Comparison of ENCODE assay signal across 26 cellular contexts in the genomic region with DNA sequence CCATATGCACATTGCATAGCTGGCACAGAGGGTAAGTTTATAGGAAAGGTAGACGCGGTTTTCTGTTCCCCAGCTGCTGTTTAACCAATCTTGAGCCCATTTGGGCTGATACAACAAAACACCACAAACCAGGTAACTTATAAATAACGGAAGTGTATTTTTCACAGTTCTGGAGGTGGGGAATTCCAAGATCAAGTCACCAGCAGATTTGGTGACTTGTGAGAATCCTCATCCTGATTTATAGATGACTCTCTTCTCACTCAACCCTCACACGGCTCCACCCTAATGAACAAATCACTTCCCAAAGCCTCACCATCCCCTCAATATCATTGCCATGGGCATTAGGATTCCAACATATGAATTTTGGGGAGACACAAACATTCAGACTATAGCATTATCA.
"Had no signal": no experiment of that assay in that cellular context is flagged by ENCODE, and none has a peak within 500 bp of the region (broad histone marks: within the 10 kb centered on the region; RNA-seq: fewer than 3 reads in every experiment).

No MANE protein-coding gene starts in this region.

- H3K27ac ChIP-seq: heart right ventricle, hepatocyte, lower lobe of right lung, ovary, skin epidermis, stomach, thoracic aorta, tibial artery, upper lobe of right lung had no signal

- H2AFZ ChIP-seq: hepatocyte had no signal

- H3K4me1 ChIP-seq: heart right ventricle, lower lobe of right lung, stomach, tibial artery, upper lobe of right lung had no signal

- DNase-seq: heart right ventricle; islet precursor cell; left cardiac atrium; left ventricle myocardium superior; lower lobe of right lung; mammary epithelial cell; mesenchymal stem cell; naive thymus-derived CD8-positive, alpha-beta T cell; ovary; retina; right cardiac atrium; stimulated activated CD4-positive, alpha-beta T cell treated with anti-CD3 and anti-CD28 coated beads, Interleukin-12 subunit alpha, Interleukin-12 subunit beta, amount 100 ng/mL, for 4 hours; stimulated activated CD4-positive, alpha-beta T cell treated with anti-CD3 and anti-CD28 coated beads, Interleukin-15, amount 100 ng/mL, for 24 hours; stimulated activated CD4-positive, alpha-beta T cell treated with anti-CD3 and anti-CD28 coated beads, Interleukin-2, amount 100 ng/mL, for 24 hours; stimulated activated CD4-positive, alpha-beta T cell treated with anti-CD3 and anti-CD28 coated beads, Interleukin-4, amount 100 ng/mL, for 1 hour; stimulated activated naive B cell treated with anti-CD40 and anti-IgM and Interleukin-4, amounts not matched to agents 10 μg/mL and 1 μg/mL and 100 μg/mL, for 72 hours; stimulated activated naive CD8-positive, alpha-beta T cell treated with anti-CD3 and anti-CD28 coated beads, Interleukin-15, Interleukin-2, amounts not matched to agents 100 U/mL and 50 U/mL, for 24 hours; stomach; tibial artery; trophoblast cell; upper lobe of right lung had no signal

- H3K9me3 ChIP-seq: lower lobe of right lung, ovary, stomach, thoracic aorta, tibial artery, upper lobe of right lung had no signal

- H3K4me2 ChIP-seq: hepatocyte had no signal

- H3K79me2 ChIP-seq: hepatocyte had no signal

- H3K4me3 ChIP-seq: heart right ventricle, hepatocyte, lower lobe of right lung, ovary, skin epidermis, stomach, thoracic aorta, tibial artery, upper lobe of right lung had no signal

- H3K36me3 ChIP-seq: heart right ventricle, lower lobe of right lung, ovary, stomach, thoracic aorta, tibial artery, upper lobe of right lung had no signal

- ATAC-seq: heart right ventricle; left cardiac atrium; left lobe of liver; left ventricle myocardium superior; lower lobe of right lung; naive thymus-derived CD8-positive, alpha-beta T cell; right cardiac atrium; sciatic nerve; stimulated activated naive B cell treated with anti-CD40 and anti-IgM and Interleukin-4, amounts not matched to agents 10 μg/mL and 1 μg/mL and 100 μg/mL, for 72 hours; stimulated activated naive CD8-positive, alpha-beta T cell treated with anti-CD3 and anti-CD28 coated beads, Interleukin-15, Interleukin-2, amounts not matched to agents 100 U/mL and 50 U/mL, for 24 hours; upper lobe of right lung had no signal

- H3K27me3 ChIP-seq: heart right ventricle, hepatocyte, ovary, stomach, tibial artery, upper lobe of right lung had no signal
